ENCODE assay signal across 25 cellular contexts in genomic region chr6:10686901-10687300, GRCh38. TPM values are rescaled to one million over a fixed set of nuclear protein-coding genes. Genes with fewer than 3 reads are reported as not detected.
A peak's percentile ranks its signal among the peaks of the same experiment; 100 is the strongest.
DNase-seq lines count a peak whose midpoint lies in the region; ATAC-seq, FAIRE-seq and TF ChIP-seq lines count a peak whose summit lies in the region.
"Had no signal": no experiment of that assay in that cellular context is flagged by ENCODE, and none has a peak within 500 bp of the region (broad histone marks: within the 10 kb centered on the region; RNA-seq: fewer than 3 reads in every experiment).

No MANE protein-coding gene starts in this region.

- H3K36me3 Mint-ChIP-seq in CD8-positive, alpha-beta memory T cell = no peaks in the 10 kb centered on the region

- H3K9me3 ChIP-seq in HepG2 (ENCODE audit: low read length) (no peaks in the 10 kb centered on the region), right lobe of liver (no peaks in the 10 kb centered on the region), K562 (replicated peaks; ENCODE audit: control insufficient read depth, insufficient read depth, low read depth, low read length) (no peaks in the 10 kb centered on the region), hepatocyte (ENCODE audit: low read depth) (no peaks in the 10 kb centered on the region)
- H3K9me3 ChIP-seq in CD8-positive, alpha-beta memory T cell (ENCODE audit: low read length) = no peaks in the 10 kb centered on the region
- H3K9me3 ChIP-seq: A549, BE2C had no signal

- no peak overlapping the region for H3K4me3 ChIP-seq in HepG2 (replicated peaks in 1 of 3; ENCODE audit: insufficient read depth in 1 of 3, low read depth in 2 of 3, low read length in 3 of 3)
- no peak overlapping the region for H3K4me3 ChIP-seq in right lobe of liver
- no peak overlapping the region for H3K4me3 ChIP-seq in K562
- H3K4me3 ChIP-seq in hepatocyte = no peak overlapping the region
- H3K4me3 ChIP-seq in CD8-positive, alpha-beta memory T cell (ENCODE audit: low read length) = no peak overlapping the region
- H3K4me3 ChIP-seq: A549; BLaER1 treated with 17β-estradiol and CSF1 and Interleukin-3, amounts not matched to agents 10 nM and 100 nM had no signal

- H3K9ac ChIP-seq in HepG2 (ENCODE audit: insufficient read depth, low read depth, low read length) = no peak overlapping the region
- H3K9ac ChIP-seq in K562 (ENCODE audit: insufficient read depth in 1 of 2, low read depth in 2 of 2, low read length in 2 of 2) = no peak overlapping the region
- H3K9ac ChIP-seq: BLaER1 treated with 17β-estradiol and CSF1 and Interleukin-3, amounts not matched to agents 10 nM and 100 nM had no signal

- TF ChIP-seq POLR2A in HepG2 (IDR thresholded peaks at IDR 0.05; ENCODE audit: insufficient read depth in 1 of 2, low read depth in 2 of 2, low read length in 2 of 2) (no peak), right lobe of liver (IDR thresholded peaks at IDR 0.05) (no peak), K562 (conservative IDR thresholded peaks at IDR 0.05) (no peak)

- H3K36me3 ChIP-seq in HepG2 (replicated peaks in 1 of 2; ENCODE audit: control insufficient read depth in 1 of 2, insufficient read depth in 2 of 2, low read length in 2 of 2) (no peaks in the 10 kb centered on the region), right lobe of liver (no peaks in the 10 kb centered on the region), K562 (ENCODE audit: control insufficient read depth, insufficient read depth, low read length) (no peaks in the 10 kb centered on the region), hepatocyte (replicated peaks; ENCODE audit: insufficient read depth, low read depth) (no peaks in the 10 kb centered on the region)
- no peaks in the 10 kb centered on the region for H3K36me3 ChIP-seq in CD8-positive, alpha-beta memory T cell (ENCODE audit: insufficient read depth, low read length)
- H3K36me3 ChIP-seq: BE2C had no signal

- POLR2A ChIA-PET in HepG2 (lab: Yijun Ruan, JAX) = no interaction called here
- POLR2A ChIA-PET in K562 (lab: Yijun Ruan, JAX) = interaction anchor here (0.8 to 1.0 kb wide), 2 partner anchors 14 to 62 kb away, joined by 3 to 4 read pairs; no protein-coding TSS in a partner anchor
- POLR2A ChIA-PET in CD8-positive, alpha-beta memory T cell (lab: Charles Lee) = no interaction called here

- TF ChIP-seq RAD21 in HepG2 (CRISPR knock-in tag; IDR thresholded peaks at IDR 0.05) (no peak), K562 (CRISPR knock-in tag; conservative IDR thresholded peaks at IDR 0.05 in 1 of 2, IDR thresholded peaks at IDR 0.05 in 1 of 2) (no peak)

- TF ChIP-seq EP300 in HepG2 (IDR thresholded peaks at IDR 0.05; ENCODE audit: low read depth in 2 of 2, low read length in 2 of 2) (no peak), HepG2 (CRISPR knock-in tag; IDR thresholded peaks at IDR 0.05; ENCODE audit: borderline replicate concordance) (no peak), K562 (IDR thresholded peaks at IDR 0.05; ENCODE audit: low read length) (no peak)

- intact Hi-C loops in HepG2 (cut with micrococcal nuclease; ENCODE audit: unreplicated experiment) (no loop called here), right lobe of liver (cut with DNase I) (no loop called here), K562 (cut with micrococcal nuclease) (no loop called here)

- no peaks in the 10 kb centered on the region for H3K9me1 ChIP-seq in K562 (ENCODE audit: control insufficient read depth, insufficient read depth, low read length)

- DNase-seq in HepG2 (ENCODE audit: low spot score) (no peak), right lobe of liver (no peak), K562 (ENCODE audit: extremely low read depth in 1 of 4, low spot score in 3 of 4) (no peak), hepatocyte (ENCODE audit: low spot score) (no peak), GM19239 (ENCODE audit: insufficient read length, low spot score) (no peak)
- no peak for DNase-seq in CD8-positive, alpha-beta memory T cell
- DNase-seq: 8988T; ACHN; AML-193; BE2C; Calu3; CD4-positive, alpha-beta T cell; COR-L47; DMS53; DMS79 treated with DMSO at 0.1 percent for 48 hours; GF-D8; H9 had no signal

- H3K27ac ChIP-seq in HepG2 (ENCODE audit: extremely low read length, insufficient read depth, low read length) = no peak overlapping the region
- no peak overlapping the region for H3K27ac ChIP-seq in right lobe of liver
- no peak overlapping the region for H3K27ac ChIP-seq in K562 (ENCODE audit: extremely low read depth, low read depth, low read length)
- H3K27ac ChIP-seq in hepatocyte = no peak overlapping the region
- no peak overlapping the region for H3K27ac ChIP-seq in CD8-positive, alpha-beta memory T cell (ENCODE audit: low read depth, low read length)
- H3K27ac ChIP-seq: A549; BLaER1 treated with 17β-estradiol and CSF1 and Interleukin-3, amounts not matched to agents 10 nM and 100 nM had no signal

- BruUV-seq in HepG2 (replicated peaks; lab: Mats Ljungman, UMichigan) (no TSS peak), K562 (replicated peaks; lab: Mats Ljungman, UMichigan) (no TSS peak)

- H3K4me2 ChIP-seq in HepG2 (ENCODE audit: low read depth, low read length) (no peak overlapping the region), K562 (ENCODE audit: insufficient read depth, low read length) (no peak overlapping the region), hepatocyte (peak overlapping the region; percentile 63)
- H3K4me2 ChIP-seq: A549; BLaER1 treated with 17β-estradiol and CSF1 and Interleukin-3, amounts not matched to agents 10 nM and 100 nM had no signal

- H4K20me1 ChIP-seq in HepG2 (ENCODE audit: insufficient read depth, low read length) = no peaks in the 10 kb centered on the region
- H4K20me1 ChIP-seq in K562 (replicated peaks; ENCODE audit: control insufficient read depth, insufficient read depth, low read length) = no peaks in the 10 kb centered on the region
- no peaks in the 10 kb centered on the region for H4K20me1 ChIP-seq in hepatocyte (ENCODE audit: insufficient read depth, poor library complexity, severe bottlenecking)
- H4K20me1 ChIP-seq: BLaER1 treated with 17β-estradiol and CSF1 and Interleukin-3, amounts not matched to agents 10 nM and 100 nM had no signal

- H3K9me2 ChIP-seq in hepatocyte (replicated peaks; ENCODE audit: insufficient read depth) = no peaks in the 10 kb centered on the region

- no peaks in the 10 kb centered on the region for H3K9me3 Mint-ChIP-seq in CD8-positive, alpha-beta memory T cell
- H3K9me3 Mint-ChIP-seq: CD4-positive, alpha-beta T cell; H9 had no signal

- FAIRE-seq in HepG2 (lab: Jason Lieb, UNC) (no peak), K562 (lab: Jason Lieb, UNC) (no peak), GM19239 (lab: Jason Lieb, UNC) (no peak)
- FAIRE-seq: A549, GM12891, GM18507 had no signal

- H3K4me1 ChIP-seq in HepG2 (ENCODE audit: insufficient read depth, low read length) (peaks cover 15% of the 10 kb centered on the region; the same call in 1 of the 2 replicates), right lobe of liver (no peaks in the 10 kb centered on the region), K562 (replicated peaks in 1 of 2; ENCODE audit: control insufficient read depth in 2 of 2, insufficient read depth in 2 of 2, low read length in 2 of 2) (peaks cover 2 to 15% of the 10 kb centered on the region in 2 experiments; a peak in 3 of 5 replicates), hepatocyte (ENCODE audit: insufficient read depth) (peaks cover 30% of the 10 kb centered on the region)
- H3K4me1 ChIP-seq in CD8-positive, alpha-beta memory T cell (ENCODE audit: insufficient read depth, low read length) = no peaks in the 10 kb centered on the region
- H3K4me1 ChIP-seq: A549, BE2C had no signal

- in situ Hi-C loops in HepG2 (cut with HindIII; ENCODE audit: extremely low pct_ligation_motif_present, low pct_unique_long_range_greater_than_20kb) (no loop called here), K562 (cut with MboI) (no loop called here)

- H2AFZ ChIP-seq in HepG2 (ENCODE audit: low read length) = no peak overlapping the region
- no peak overlapping the region for H2AFZ ChIP-seq in K562 (ENCODE audit: low read depth, low read length)
- no peak overlapping the region for H2AFZ ChIP-seq in hepatocyte

- peaks cover 29 to 41% (median 36%) of the 10 kb centered on the region in 3 donors for H3K4me1 Mint-ChIP-seq in CD8-positive, alpha-beta memory T cell

- CTCF ChIA-PET in HepG2 (lab: Yijun Ruan, JAX; ENCODE audit: low intra/inter-chr PET ratio, low total read pairs) = no interaction called here
- CTCF ChIA-PET in K562 (lab: Yijun Ruan, JAX; ENCODE audit: low intra/inter-chr PET ratio) = no interaction called here
- CTCF ChIA-PET in CD8-positive, alpha-beta memory T cell (lab: Charles Lee) = no interaction called here

- peaks cover 3 to 14% of the 10 kb centered on the region in 2 experiments; a peak in 3 of 5 replicates for H3K27me3 ChIP-seq in HepG2 (ENCODE audit: control insufficient read depth in 1 of 2, insufficient read depth in 2 of 2, low read length in 2 of 2)
- H3K27me3 ChIP-seq in right lobe of liver = no peaks in the 10 kb centered on the region
- no peaks in the 10 kb centered on the region for H3K27me3 ChIP-seq in K562 (ENCODE audit: control insufficient read depth in 2 of 2, insufficient read depth in 2 of 2, low read length in 2 of 2)
- no peaks in the 10 kb centered on the region for H3K27me3 ChIP-seq in hepatocyte
- no peaks in the 10 kb centered on the region for H3K27me3 ChIP-seq in CD8-positive, alpha-beta memory T cell (ENCODE audit: insufficient read depth, low read length, poor library complexity, severe bottlenecking)
- H3K27me3 ChIP-seq: BLaER1 treated with 17β-estradiol and CSF1 and Interleukin-3, amounts not matched to agents 10 nM and 100 nM had no signal

- H3K79me2 ChIP-seq in HepG2 (ENCODE audit: insufficient read depth, low read length) (no peaks in the 10 kb centered on the region), K562 (ENCODE audit: control insufficient read depth, insufficient read depth, low read length) (no peaks in the 10 kb centered on the region), hepatocyte (peaks cover 4% of the 10 kb centered on the region)

- H3K27me3 Mint-ChIP-seq in CD8-positive, alpha-beta memory T cell = peaks cover 6 to 19% of the 10 kb centered on the region in 2 donors

- no peak for TF ChIP-seq CTCF in HepG2 (CRISPR knock-in tag; IDR thresholded peaks at IDR 0.05)
- TF ChIP-seq CTCF in right lobe of liver (IDR thresholded peaks at IDR 0.05) = no peak
- TF ChIP-seq CTCF in K562 (IDR thresholded peaks at IDR 0.05 in 2 of 3, conservative IDR thresholded peaks at IDR 0.05 in 1 of 3; ENCODE audit: insufficient read depth in 2 of 3, low read depth in 1 of 3, low read length in 3 of 3) = no peak
- TF ChIP-seq CTCF in hepatocyte (IDR thresholded peaks at IDR 0.05; ENCODE audit: poor library complexity) = no peak

- H3K4me3 Mint-ChIP-seq in CD8-positive, alpha-beta memory T cell = no peak overlapping the region
- H3K4me3 Mint-ChIP-seq: CD14-positive monocyte; CD4-positive, alpha-beta T cell; H9 had no signal

- H3K27ac Mint-ChIP-seq in CD8-positive, alpha-beta memory T cell = no peak overlapping the region
- H3K27ac Mint-ChIP-seq: CD14-positive monocyte; CD4-positive, alpha-beta T cell; H9 had no signal

- ATAC-seq in HepG2 (no peak), right lobe of liver (no peak), K562 (0 out of 3 replicates have a peak, but pooled peaks have one; percentile 26), HG03442 (IDR thresholded peaks at IDR 0.05; ENCODE audit: unreplicated experiment) (no peak)
- ATAC-seq: A549, HCT116 had no signal

- WGBS in HepG2 (ENCODE audit: low lambda C conversion rate) = 36% methylated on average over 8 of the region's 8 CpGs
- WGBS in right lobe of liver (ENCODE audit: insufficient coverage, low coverage, low lambda C conversion rate, missing lambda C conversion rate) = 58% methylated on average over 3 of the region's 8 CpGs
- WGBS in K562 (ENCODE audit: insufficient coverage, low coverage, missing lambda C conversion rate) = 60% methylated on average over 8 of the region's 8 CpGs
- WGBS in hepatocyte (ENCODE audit: low lambda C conversion rate, missing lambda C conversion rate) = 87% methylated on average over 8 of the region's 8 CpGs

RNA-seq across cellular contexts. Expression of gene C6orf52, which starts 7.5 kb away (rescaled TPM):
- 0.53 and 0.66 TPM in 2 replicates for total RNA-seq in HepG2 (2016; rRNA removed; fragmentation: Illumina TruSeq; extraction: Trizol)
- not detected in 2 replicates for total RNA-seq in HepG2 (2016; cell fraction: cytosol; rRNA removed; fragmentation: Illumina TruSeq; extraction: Trizol; ENCODE audit: low read depth)
- total RNA-seq in HepG2 (2016; cell fraction: insoluble cytoplasmic fraction; rRNA removed; fragmentation: Illumina TruSeq; extraction: Trizol) = 1.0 and 1.1 TPM in 2 replicates
- not detected in 2 replicates for total RNA-seq in HepG2 (2016; cell fraction: membrane; rRNA removed; fragmentation: Illumina TruSeq; extraction: Trizol)
- total RNA-seq in HepG2 (2016; cell fraction: nucleus; rRNA removed; fragmentation: Illumina TruSeq; extraction: Trizol) = not detected in 2 replicates
- 0.50 TPM in 1 of 2 replicates, not detected in the other for polyA plus RNA-seq in HepG2 (2011; rRNA removed)
- polyA plus RNA-seq in HepG2 (2011; cell fraction: cytosol; rRNA removed) = 0.35 and 0.38 TPM in 2 replicates
- polyA plus RNA-seq in HepG2 (2011; cell fraction: nucleus; rRNA removed) = not detected in 2 replicates
- polyA plus RNA-seq in HepG2 (2012) = 0.36 and 0.52 TPM in 2 replicates
- polyA plus RNA-seq in HepG2 (2016; cell fraction: cytosol; fragmentation: Illumina TruSeq; extraction: Trizol; ENCODE audit: low read depth) = not detected in 2 replicates
- polyA plus RNA-seq in HepG2 (2016; cell fraction: insoluble cytoplasmic fraction; fragmentation: Illumina TruSeq; extraction: Trizol; ENCODE audit: low read depth) = 0.60 and 1.2 TPM in 2 replicates
- polyA plus RNA-seq in HepG2 (2016; cell fraction: membrane; fragmentation: Illumina TruSeq; extraction: Trizol; ENCODE audit: low read depth) = not detected in 2 replicates
- polyA plus RNA-seq in HepG2 (2016; cell fraction: nucleus; fragmentation: Illumina TruSeq; extraction: Trizol; ENCODE audit: insufficient read depth, low read depth) = 1.4 TPM in 1 of 2 replicates, not detected in the other
- not detected in 2 replicates for polyA minus RNA-seq in HepG2 (2011; rRNA and poly(A)+ RNA removed; ENCODE audit: low replicate concordance)
- not detected in 2 replicates for polyA minus RNA-seq in HepG2 (2011; cell fraction: cytosol; rRNA and poly(A)+ RNA removed)
- not detected in 2 replicates for polyA minus RNA-seq in HepG2 (2011; cell fraction: nucleus; rRNA and poly(A)+ RNA removed)
- total RNA-seq in right lobe of liver = 1 to 10 TPM in 1 of 6 experiments, under 1 TPM in 1, not detected in 4; 0.75 to 1.2 TPM
- total RNA-seq in K562 (2011; cell fraction: chromatin; rRNA removed; ENCODE audit: low replicate concordance) = 1.6 and 1.8 TPM in 2 replicates
- 1.8 and 2.5 TPM in 2 replicates for total RNA-seq in K562 (2011; cell fraction: nucleolus; rRNA removed)
- 1.5 and 4.0 TPM in 2 replicates for total RNA-seq in K562 (2011; cell fraction: nucleoplasm; rRNA removed)
- 6.7 and 11.7 TPM in 2 replicates for total RNA-seq in K562 (2014; rRNA removed)
- 11.1 and 14.9 TPM in 2 replicates for total RNA-seq in K562 (2014; rRNA removed; fragmentation: Illumina TruSeq; extraction: Trizol)
- total RNA-seq in K562 (2015; rRNA removed; fragmentation: Illumina TruSeq; extraction: Trizol) = 7.4 and 10.8 TPM in 2 replicates
- total RNA-seq in K562 (2021) = 10.5 TPM in 2 replicates
- 11.8 and 14.0 TPM in 2 replicates for polyA plus RNA-seq in K562 (2011; rRNA removed)
- 6.8 and 13.2 TPM in 2 replicates for polyA plus RNA-seq in K562 (2011; cell fraction: cytosol; rRNA removed)
- polyA plus RNA-seq in K562 (2011; cell fraction: nucleus; rRNA removed) = 3.6 and 7.2 TPM in 2 replicates
- polyA plus RNA-seq in K562 (2012) = 6.7 and 8.1 TPM in 2 replicates
- polyA plus RNA-seq in K562 (2014; fragmentation: Illumina TruSeq; extraction: Trizol) = 12.3 and 12.9 TPM in 2 replicates
- polyA plus RNA-seq in K562 (2014; fragmentation: Nextera tagmentation; extraction: Ambion mirVana) = 10 to 100 TPM; 27.6 to 37.0 TPM
- polyA plus RNA-seq in K562 (2014; rRNA removed) = 9.1 and 10.7 TPM in 2 replicates
- 6.4 and 6.5 TPM in 2 replicates for polyA minus RNA-seq in K562 (2011; rRNA and poly(A)+ RNA removed)
- 3.1 TPM in 1 of 2 replicates, not detected in the other for polyA minus RNA-seq in K562 (2011; cell fraction: cytosol; rRNA and poly(A)+ RNA removed)
- polyA minus RNA-seq in K562 (2011; cell fraction: nucleus; rRNA and poly(A)+ RNA removed) = 1.4 TPM in 1 of 2 replicates, not detected in the other
- total RNA-seq in hepatocyte = 1.2 and 13.1 TPM in 2 replicates
- 6.5 and 6.8 TPM in 2 replicates for polyA plus RNA-seq in hepatocyte
- 1 to 10 TPM; 6.8 to 7.4 TPM for total RNA-seq in CD8-positive, alpha-beta memory T cell
- not detected for polyA plus RNA-seq in CD8-positive, alpha-beta memory T cell
- total RNA-seq: Calu3; CD4-positive, alpha-beta T cell; H4 had no signal

RNA-seq across cellular contexts. Expression of gene PAK1IP1, which starts 7.9 kb away (rescaled TPM):
- 66.2 and 106 TPM in 2 replicates for total RNA-seq in HepG2 (2016; rRNA removed; fragmentation: Illumina TruSeq; extraction: Trizol)
- total RNA-seq in HepG2 (2016; cell fraction: cytosol; rRNA removed; fragmentation: Illumina TruSeq; extraction: Trizol; ENCODE audit: low read depth) = 11.9 and 13.2 TPM in 2 replicates
- 64.7 and 103 TPM in 2 replicates for total RNA-seq in HepG2 (2016; cell fraction: insoluble cytoplasmic fraction; rRNA removed; fragmentation: Illumina TruSeq; extraction: Trizol)
- total RNA-seq in HepG2 (2016; cell fraction: membrane; rRNA removed; fragmentation: Illumina TruSeq; extraction: Trizol) = 18.5 and 23.4 TPM in 2 replicates
- 27.0 and 28.3 TPM in 2 replicates for total RNA-seq in HepG2 (2016; cell fraction: nucleus; rRNA removed; fragmentation: Illumina TruSeq; extraction: Trizol)
- 17.0 and 23.4 TPM in 2 replicates for polyA plus RNA-seq in HepG2 (2011; rRNA removed)
- 11.7 and 15.1 TPM in 2 replicates for polyA plus RNA-seq in HepG2 (2011; cell fraction: cytosol; rRNA removed)
- polyA plus RNA-seq in HepG2 (2011; cell fraction: nucleus; rRNA removed) = 5.6 and 6.6 TPM in 2 replicates
- 21.1 and 24.1 TPM in 2 replicates for polyA plus RNA-seq in HepG2 (2012)
- polyA plus RNA-seq in HepG2 (2016; cell fraction: cytosol; fragmentation: Illumina TruSeq; extraction: Trizol; ENCODE audit: low read depth) = 5.7 and 6.5 TPM in 2 replicates
- 92.1 and 98.0 TPM in 2 replicates for polyA plus RNA-seq in HepG2 (2016; cell fraction: insoluble cytoplasmic fraction; fragmentation: Illumina TruSeq; extraction: Trizol; ENCODE audit: low read depth)
- 9.4 and 11.3 TPM in 2 replicates for polyA plus RNA-seq in HepG2 (2016; cell fraction: membrane; fragmentation: Illumina TruSeq; extraction: Trizol; ENCODE audit: low read depth)
- polyA plus RNA-seq in HepG2 (2016; cell fraction: nucleus; fragmentation: Illumina TruSeq; extraction: Trizol; ENCODE audit: insufficient read depth, low read depth) = 36.0 and 37.3 TPM in 2 replicates
- 15.3 and 20.5 TPM in 2 replicates for polyA minus RNA-seq in HepG2 (2011; rRNA and poly(A)+ RNA removed; ENCODE audit: low replicate concordance)
- polyA minus RNA-seq in HepG2 (2011; cell fraction: cytosol; rRNA and poly(A)+ RNA removed) = 6.3 and 9.7 TPM in 2 replicates
- 7.9 and 10.6 TPM in 2 replicates for polyA minus RNA-seq in HepG2 (2011; cell fraction: nucleus; rRNA and poly(A)+ RNA removed)
- total RNA-seq in right lobe of liver = 1 to 10 TPM; 3.4 to 9.1 (median 6.5) TPM
- total RNA-seq in K562 (2011; cell fraction: chromatin; rRNA removed; ENCODE audit: low replicate concordance) = 9.9 and 14.5 TPM in 2 replicates
- 10.0 and 11.4 TPM in 2 replicates for total RNA-seq in K562 (2011; cell fraction: nucleolus; rRNA removed)
- 8.3 and 10.3 TPM in 2 replicates for total RNA-seq in K562 (2011; cell fraction: nucleoplasm; rRNA removed)
- 50.0 and 52.4 TPM in 2 replicates for total RNA-seq in K562 (2014; rRNA removed)
- total RNA-seq in K562 (2014; rRNA removed; fragmentation: Illumina TruSeq; extraction: Trizol) = 87.0 and 95.7 TPM in 2 replicates
- total RNA-seq in K562 (2015; rRNA removed; fragmentation: Illumina TruSeq; extraction: Trizol) = 87.3 and 90.9 TPM in 2 replicates
- 52.4 and 56.5 TPM in 2 replicates for total RNA-seq in K562 (2021)
- 49.0 and 69.7 TPM in 2 replicates for polyA plus RNA-seq in K562 (2011; rRNA removed)
- 16.3 and 22.3 TPM in 2 replicates for polyA plus RNA-seq in K562 (2011; cell fraction: cytosol; rRNA removed)
- polyA plus RNA-seq in K562 (2011; cell fraction: nucleus; rRNA removed) = 16.1 and 17.8 TPM in 2 replicates
- 28.9 and 46.1 TPM in 2 replicates for polyA plus RNA-seq in K562 (2012)
- polyA plus RNA-seq in K562 (2014; fragmentation: Illumina TruSeq; extraction: Trizol) = 85.9 and 108 TPM in 2 replicates
- polyA plus RNA-seq in K562 (2014; fragmentation: Nextera tagmentation; extraction: Ambion mirVana) = 100 to 1,000 TPM; 189 to 200 TPM
- 63.5 and 64.4 TPM in 2 replicates for polyA plus RNA-seq in K562 (2014; rRNA removed)
- polyA minus RNA-seq in K562 (2011; rRNA and poly(A)+ RNA removed) = 31.3 and 35.1 TPM in 2 replicates
- 9.4 and 11.9 TPM in 2 replicates for polyA minus RNA-seq in K562 (2011; cell fraction: cytosol; rRNA and poly(A)+ RNA removed)
- 6.9 and 11.3 TPM in 2 replicates for polyA minus RNA-seq in K562 (2011; cell fraction: nucleus; rRNA and poly(A)+ RNA removed)
- 14.0 and 16.0 TPM in 2 replicates for total RNA-seq in hepatocyte
- polyA plus RNA-seq in hepatocyte = 14.3 and 15.7 TPM in 2 replicates
- total RNA-seq in CD8-positive, alpha-beta memory T cell = 10 to 100 TPM; 57.1 to 58.0 TPM
- polyA plus RNA-seq in CD8-positive, alpha-beta memory T cell = 18.8 TPM

RNA-seq across cellular contexts. Expression of gene TMEM14C, which starts 36.0 kb away (rescaled TPM):
- total RNA-seq in HepG2 (2016; rRNA removed; fragmentation: Illumina TruSeq; extraction: Trizol) (163 and 184 TPM in 2 replicates), right lobe of liver (10 to 100 TPM; 45.6 to 72.1 (median 54.0) TPM), K562 (2014; rRNA removed) (151 TPM in 2 replicates), K562 (2014; rRNA removed; fragmentation: Illumina TruSeq; extraction: Trizol) (213 and 225 TPM in 2 replicates), K562 (2015; rRNA removed; fragmentation: Illumina TruSeq; extraction: Trizol) (150 and 160 TPM in 2 replicates), K562 (2021) (183 and 204 TPM in 2 replicates), hepatocyte (155 and 181 TPM in 2 replicates)
- total RNA-seq in HepG2 (2016; cell fraction: cytosol; rRNA removed; fragmentation: Illumina TruSeq; extraction: Trizol; ENCODE audit: low read depth) = 87.4 and 106 TPM in 2 replicates
- 172 and 188 TPM in 2 replicates for total RNA-seq in HepG2 (2016; cell fraction: insoluble cytoplasmic fraction; rRNA removed; fragmentation: Illumina TruSeq; extraction: Trizol)
- 122 and 141 TPM in 2 replicates for total RNA-seq in HepG2 (2016; cell fraction: membrane; rRNA removed; fragmentation: Illumina TruSeq; extraction: Trizol)
- 137 and 149 TPM in 2 replicates for total RNA-seq in HepG2 (2016; cell fraction: nucleus; rRNA removed; fragmentation: Illumina TruSeq; extraction: Trizol)
- polyA plus RNA-seq in HepG2 (2011; rRNA removed) (157 and 184 TPM in 2 replicates), K562 (2011; rRNA removed) (319 and 402 TPM in 2 replicates), K562 (2014; fragmentation: Illumina TruSeq; extraction: Trizol) (209 and 263 TPM in 2 replicates), K562 (2014; fragmentation: Nextera tagmentation; extraction: Ambion mirVana) (100 to 1,000 TPM; 472 to 496 TPM), K562 (2014; rRNA removed) (264 and 287 TPM in 2 replicates), hepatocyte (170 and 176 TPM in 2 replicates)
- 179 and 195 TPM in 2 replicates for polyA plus RNA-seq in HepG2 (2011; cell fraction: cytosol; rRNA removed)
- polyA plus RNA-seq in HepG2 (2011; cell fraction: nucleus; rRNA removed) = 50.7 TPM in 2 replicates
- polyA plus RNA-seq in HepG2 (2012) = 127 and 151 TPM in 2 replicates
- 93.8 and 119 TPM in 2 replicates for polyA plus RNA-seq in HepG2 (2016; cell fraction: cytosol; fragmentation: Illumina TruSeq; extraction: Trizol; ENCODE audit: low read depth)
- polyA plus RNA-seq in HepG2 (2016; cell fraction: insoluble cytoplasmic fraction; fragmentation: Illumina TruSeq; extraction: Trizol; ENCODE audit: low read depth) = 155 and 169 TPM in 2 replicates
- 116 and 139 TPM in 2 replicates for polyA plus RNA-seq in HepG2 (2016; cell fraction: membrane; fragmentation: Illumina TruSeq; extraction: Trizol; ENCODE audit: low read depth)
- 215 and 223 TPM in 2 replicates for polyA plus RNA-seq in HepG2 (2016; cell fraction: nucleus; fragmentation: Illumina TruSeq; extraction: Trizol; ENCODE audit: insufficient read depth, low read depth)
- 101 and 129 TPM in 2 replicates for polyA minus RNA-seq in HepG2 (2011; rRNA and poly(A)+ RNA removed; ENCODE audit: low replicate concordance)
- 36.3 and 44.5 TPM in 2 replicates for polyA minus RNA-seq in HepG2 (2011; cell fraction: cytosol; rRNA and poly(A)+ RNA removed)
- 24.2 and 24.3 TPM in 2 replicates for polyA minus RNA-seq in HepG2 (2011; cell fraction: nucleus; rRNA and poly(A)+ RNA removed)
- total RNA-seq in K562 (2011; cell fraction: chromatin; rRNA removed; ENCODE audit: low replicate concordance) = 79.7 and 82.0 TPM in 2 replicates
- 114 and 131 TPM in 2 replicates for total RNA-seq in K562 (2011; cell fraction: nucleolus; rRNA removed)
- total RNA-seq in K562 (2011; cell fraction: nucleoplasm; rRNA removed) = 125 and 142 TPM in 2 replicates
- polyA plus RNA-seq in K562 (2011; cell fraction: cytosol; rRNA removed) = 252 and 276 TPM in 2 replicates
- 76.8 and 123 TPM in 2 replicates for polyA plus RNA-seq in K562 (2011; cell fraction: nucleus; rRNA removed)
- 226 and 283 TPM in 2 replicates for polyA plus RNA-seq in K562 (2012)
- 118 and 125 TPM in 2 replicates for polyA minus RNA-seq in K562 (2011; rRNA and poly(A)+ RNA removed)
- 42.3 and 50.0 TPM in 2 replicates for polyA minus RNA-seq in K562 (2011; cell fraction: cytosol; rRNA and poly(A)+ RNA removed)
- polyA minus RNA-seq in K562 (2011; cell fraction: nucleus; rRNA and poly(A)+ RNA removed) = 13.3 and 23.7 TPM in 2 replicates
- 10 to 100 TPM; 62.8 to 68.0 TPM for total RNA-seq in CD8-positive, alpha-beta memory T cell
- 79.8 TPM for polyA plus RNA-seq in CD8-positive, alpha-beta memory T cell

Comparison
In these comparisons a context has a peak if more than half of its experiments do, and no peak if none do; other contexts are left out.
1. Of the 241 proteins assayed by ChIP-seq in both HepG2 and K562: peak only in HepG2: none; only in K562: none; in both: ZBTB33; in neither: 240.